In the genomic region with DNA sequence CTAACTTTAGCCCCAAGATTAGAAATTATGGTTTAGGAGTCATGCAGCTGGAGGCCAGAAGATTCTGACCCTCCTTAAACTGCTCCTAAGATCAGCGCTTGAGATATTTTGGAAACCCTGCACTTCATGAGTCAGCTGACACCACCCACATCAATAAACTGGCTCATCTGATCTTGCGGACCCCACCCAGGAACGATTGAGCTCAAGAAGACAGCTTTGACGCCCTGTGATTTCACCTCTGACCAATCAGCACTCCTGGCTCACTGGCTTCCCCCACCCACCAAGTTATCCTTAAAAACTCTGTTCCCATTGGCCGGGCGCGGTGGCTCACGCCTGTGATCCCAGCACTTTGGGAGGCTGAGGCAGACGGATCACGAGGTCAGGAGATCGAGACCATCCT, we compare ENCODE assay signal across 12 cellular contexts. TPM values are rescaled to one million over a fixed set of nuclear protein-coding genes. Genes with fewer than 3 reads are reported as not detected.
"Had no signal": no experiment of that assay in that cellular context is flagged by ENCODE, and none has a peak within 500 bp of the region (broad histone marks: within the 10 kb centered on the region; RNA-seq: fewer than 3 reads in every experiment).

No MANE protein-coding gene starts in this region.

RNA-seq across cellular contexts. Expression of a gene that starts 29.8 kb away (rescaled TPM):
- total RNA-seq: activated CD8-positive, alpha-beta memory T cell treated with anti-CD3 and anti-CD28 coated beads for 36 hours; gastrocnemius medialis; left ventricle myocardium inferior; lung microvascular endothelial cell; mesothelial cell of epicardium; pancreas; pulmonary artery endothelial cell; right cardiac atrium; skeletal muscle tissue; T-helper 1 cell treated with Interleukin-12 subunit alpha and Interleukin-12 subunit beta and Interleukin-4 antibody, amounts not matched to agents 30 ng/mL and 1 ng/mL, for 36 hours; transverse colon; uterus had no signal
- polyA plus RNA-seq: pancreas, right cardiac atrium had no signal

RNA-seq across cellular contexts. Expression of a gene that starts 39.0 kb away (rescaled TPM):
- total RNA-seq: activated CD8-positive, alpha-beta memory T cell treated with anti-CD3 and anti-CD28 coated beads for 36 hours; lung microvascular endothelial cell; mesothelial cell of epicardium; pulmonary artery endothelial cell had no signal
